In genomic region chr5:131579917-131580671, GRCh38 we compare ENCODE assay signal across 25 cellular contexts.
"Had no signal": no experiment of that assay in that cellular context is flagged by ENCODE, and none has a peak within 500 bp of the region (broad histone marks: within the 10 kb centered on the region; RNA-seq: fewer than 3 reads in every experiment).

No MANE protein-coding gene starts in this region.

- H3K4me1 ChIP-seq: neural progenitor cell, right atrium auricular region, right lobe of liver, tibial nerve, vagina had no signal

- H3K9me3 ChIP-seq: left ventricle myocardium inferior, ovary, right atrium auricular region, right lobe of liver, tibial nerve, upper lobe of left lung, vagina had no signal

- H3K27me3 ChIP-seq: neural progenitor cell, ovary, right atrium auricular region, right lobe of liver, tibial nerve, upper lobe of left lung, vagina had no signal

- H2AFZ ChIP-seq: neural progenitor cell had no signal

- H3K4me1 Mint-ChIP-seq: mesothelial cell of epicardium, nephron progenitor cell, neural progenitor cell had no signal

- H3K4me2 ChIP-seq: neural progenitor cell, smooth muscle cell had no signal

- H3K9ac ChIP-seq: neural progenitor cell had no signal

- H3K4me3 ChIP-seq: left ventricle myocardium inferior, lung, neural progenitor cell, ovary, right atrium auricular region, right lobe of liver, smooth muscle cell, tibial nerve, upper lobe of left lung, vagina had no signal

- ATAC-seq: natural killer cell; stimulated activated memory B cell treated with anti-CD40 and anti-IgM and Interleukin-4, amounts not matched to agents 10 μg/mL and 1 μg/mL and 100 μg/mL, for 72 hours; stimulated activated naive CD8-positive, alpha-beta T cell treated with anti-CD3 and anti-CD28 coated beads, Interleukin-15, amount 100 ng/mL, for 72 hours had no signal

- H3K36me3 Mint-ChIP-seq: natural killer cell had no signal

- H3K27me3 Mint-ChIP-seq: naive B cell; progenitor cell of endocrine pancreas; stimulated activated memory B cell treated with anti-CD40 and anti-IgM and Interleukin-4, amounts not matched to agents 10 μg/mL and 1 μg/mL and 100 μg/mL, for 72 hours; stimulated activated naive CD8-positive, alpha-beta T cell treated with anti-CD3 and anti-CD28 coated beads, Interleukin-15, amount 100 ng/mL, for 72 hours had no signal

- H3K9me3 Mint-ChIP-seq: natural killer cell; stimulated activated memory B cell treated with anti-CD40 and anti-IgM and Interleukin-4, amounts not matched to agents 10 μg/mL and 1 μg/mL and 100 μg/mL, for 72 hours had no signal

- H3K4me3 Mint-ChIP-seq: mesothelial cell of epicardium; naive B cell; natural killer cell; nephron progenitor cell; neural progenitor cell; stimulated activated memory B cell treated with anti-CD40 and anti-IgM and Interleukin-4, amounts not matched to agents 10 μg/mL and 1 μg/mL and 100 μg/mL, for 72 hours; stimulated activated naive CD8-positive, alpha-beta T cell treated with anti-CD3 and anti-CD28 coated beads, Interleukin-15, amount 100 ng/mL, for 72 hours had no signal

- H3K27ac ChIP-seq: left ventricle myocardium inferior, neural progenitor cell, ovary, right atrium auricular region, right lobe of liver, tibial nerve, upper lobe of left lung, vagina had no signal

- DNase-seq: islet precursor cell; left ventricle myocardium inferior; mesendoderm; naive B cell; natural killer cell; nephron progenitor cell; ovary; right lobe of liver; stimulated activated CD4-positive, alpha-beta T cell treated with anti-CD3 and anti-CD28 coated beads, Interleukin-1b, Interleukin-23, amount 100 ng/mL, for 48 hours; stimulated activated CD4-positive, alpha-beta T cell treated with anti-CD3 and anti-CD28 coated beads, Interleukin-2, amount 100 ng/mL, for 48 hours; stimulated activated CD4-positive, alpha-beta T cell treated with anti-CD3 and anti-CD28 coated beads, Interleukin-4, amount 100 ng/mL, for 4 hours; stimulated activated CD8-positive, alpha-beta memory T cell treated with anti-CD3 and anti-CD28 coated beads, Interleukin-4, amount 100 ng/mL, for 48 hours; stimulated activated naive CD4-positive, alpha-beta T cell treated with Interleukin-2 at 50 U/mL for 16 hours; stimulated activated naive CD8-positive, alpha-beta T cell treated with anti-CD3 and anti-CD28 coated beads, Interleukin-15, amount 100 ng/mL, for 72 hours; substantia nigra had no signal

- H3K36me3 ChIP-seq: left ventricle myocardium inferior, neural progenitor cell, ovary, right atrium auricular region, right lobe of liver, upper lobe of left lung, vagina had no signal

- H3K27ac Mint-ChIP-seq: mesothelial cell of epicardium; nephron progenitor cell; neural progenitor cell; progenitor cell of endocrine pancreas; stimulated activated memory B cell treated with anti-CD40 and anti-IgM and Interleukin-4, amounts not matched to agents 10 μg/mL and 1 μg/mL and 100 μg/mL, for 72 hours had no signal
